In genomic region chr1:157019457-157019856, GRCh38 we compare ENCODE assay signal across 20 cellular contexts. TPM values are rescaled to one million over a fixed set of nuclear protein-coding genes. Genes with fewer than 3 reads are reported as not detected.
DNase-seq lines count a peak whose midpoint lies in the region; TF ChIP-seq lines count a peak whose summit lies in the region.
"Had no signal": no experiment of that assay in that cellular context is flagged by ENCODE, and none has a peak within 500 bp of the region (broad histone marks: within the 10 kb centered on the region; RNA-seq: fewer than 3 reads in every experiment).

No MANE protein-coding gene starts in this region.

- no peak for DNase-seq in endodermal cell
- DNase-seq in H4 (ENCODE audit: low spot score), result no peak
- DNase-seq in KBM-7, result no peak
- DNase-seq in KG1 (lab: John Stamatoyannopoulos, UW), result no peak
- DNase-seq: 8988T; ACHN; BE2C; C1 segment of cervical spinal cord; CD4-positive, alpha-beta memory T cell; CD4-positive, CD25-positive, alpha-beta regulatory T cell; CD8-positive, alpha-beta memory T cell; COR-L47; DMS79; DND-41; EL; GDM1 had no signal

- no peaks in the 10 kb centered on the region for H3K27me3 Mint-ChIP-seq in endodermal cell (ENCODE audit: insufficient read depth)

- peaks cover 50% of the 10 kb centered on the region for H3K9me3 Mint-ChIP-seq in endodermal cell

- H3K4me1 ChIP-seq in HEK293 (ENCODE audit: control insufficient read depth, insufficient read depth, low read length) (no peaks in the 10 kb centered on the region), endodermal cell (ENCODE audit: control insufficient read depth, insufficient read depth, low read length) (peaks cover 5% of the 10 kb centered on the region)
- H3K4me1 ChIP-seq: BE2C had no signal

- H3K9me3 ChIP-seq in HEK293 (ENCODE audit: control insufficient read depth, insufficient read depth, low read depth, low read length) (no peaks in the 10 kb centered on the region), endodermal cell (ENCODE audit: control insufficient read depth, low read length) (peaks cover 55% of the 10 kb centered on the region)

- TF ChIP-seq CTCF in HEK293 (tag by site-specific recombination; IDR thresholded peaks at IDR 0.05), result no peak
- no peak for TF ChIP-seq CTCF in endodermal cell (conservative IDR thresholded peaks at IDR 0.05)

- POLR2A ChIA-PET in HEK293 (lab: Yijun Ruan, JAX), result no interaction called here

- H3K27ac Mint-ChIP-seq in endodermal cell, result no peak overlapping the region
- H3K27ac Mint-ChIP-seq: CD14-positive monocyte; CD4-positive, alpha-beta memory T cell; CD4-positive, CD25-positive, alpha-beta regulatory T cell; CD8-positive, alpha-beta memory T cell had no signal

- peaks cover 50% of the 10 kb centered on the region for H3K36me3 Mint-ChIP-seq in endodermal cell (ENCODE audit: low read depth)
- H3K36me3 Mint-ChIP-seq: CD4-positive, CD25-positive, alpha-beta regulatory T cell had no signal

- no peaks in the 10 kb centered on the region for H3K4me1 Mint-ChIP-seq in endodermal cell
- H3K4me1 Mint-ChIP-seq: CD14-positive monocyte; CD4-positive, alpha-beta memory T cell; CD4-positive, CD25-positive, alpha-beta regulatory T cell; CD8-positive, alpha-beta memory T cell had no signal

- in situ Hi-C loops in KBM-7 (cut with MboI; ENCODE audit: low pct_unique_long_range_greater_than_20kb, low sequenced_read_pairs), result no loop called here

- no peak overlapping the region for H3K4me3 ChIP-seq in HEK293 (ENCODE audit: low read depth, low read length)
- peak overlapping the region; percentile 13 for H3K4me3 ChIP-seq in endodermal cell (ENCODE audit: low read length)
- H3K4me3 ChIP-seq: BLaER1, GM12878 had no signal

- H3K4me3 Mint-ChIP-seq in endodermal cell, result no peak overlapping the region
- H3K4me3 Mint-ChIP-seq: CD14-positive monocyte; CD4-positive, alpha-beta memory T cell; CD4-positive, CD25-positive, alpha-beta regulatory T cell; CD8-positive, alpha-beta memory T cell had no signal

- H3K27ac ChIP-seq in HEK293 (ENCODE audit: extremely low read depth, low read depth, low read length) (no peak overlapping the region), endodermal cell (ENCODE audit: low read depth, low read length) (no peak overlapping the region)
- H3K27ac ChIP-seq: BLaER1 had no signal

- CTCF ChIA-PET in HEK293 (lab: Yijun Ruan, JAX), result no interaction called here

- H3K9ac ChIP-seq in endodermal cell (ENCODE audit: extremely low read depth, low read length, poor library complexity, severe bottlenecking), result no peak overlapping the region
- H3K9ac ChIP-seq: BLaER1 had no signal

- H3K27me3 ChIP-seq in endodermal cell (ENCODE audit: control insufficient read depth, insufficient read depth, low read length, poor library complexity, severe bottlenecking), result no peaks in the 10 kb centered on the region
- H3K27me3 ChIP-seq: BE2C, BLaER1 had no signal

- H3K36me3 ChIP-seq in HEK293 (ENCODE audit: control insufficient read depth in 2 of 2, insufficient read depth in 1 of 2, low read length in 2 of 2), result no peaks in the 10 kb centered on the region
- H3K36me3 ChIP-seq in endodermal cell (ENCODE audit: control insufficient read depth, insufficient read depth, low read length), result peaks cover 39% of the 10 kb centered on the region

TF ChIP-seq in HEK293, 187 proteins besides CTCF, POLR2A, EP300 and RAD21:
- TF ChIP-seq ZNF629 (tag by site-specific recombination; IDR thresholded peaks at IDR 0.05) (no peak), MYNN (tag by site-specific recombination; IDR thresholded peaks at IDR 0.05; ENCODE audit: borderline replicate concordance) (no peak), PRDM6 (tag by site-specific recombination; IDR thresholded peaks at IDR 0.05) (no peak), ZNF26 (tag by site-specific recombination; IDR thresholded peaks at IDR 0.05) (no peak), ZNF146 (tag by site-specific recombination; IDR thresholded peaks at IDR 0.05) (peak; percentile 40; the same call in 1 of the 2 replicates), ZNF600 (tag by site-specific recombination; IDR thresholded peaks at IDR 0.05) (no peak), PRDM2 (tag by site-specific recombination; IDR thresholded peaks at IDR 0.05; ENCODE audit: borderline replicate concordance) (no peak)

RNA-seq across cellular contexts. Expression of gene ARHGEF11, which starts 26.1 kb away (rescaled TPM):
- 10 to 100 TPM; 54.2 to 56.5 TPM for total RNA-seq in endodermal cell
- polyA plus RNA-seq in endodermal cell (2013, experiment 1 of 2), result 34.2 TPM
- polyA plus RNA-seq in endodermal cell (2013, experiment 2 of 2), result 31.3 TPM
- total RNA-seq in H4 (2014; rRNA removed; shearing (Covaris generic)), result 12.2 and 12.6 TPM in 2 replicates
